Comparison of ENCODE assay signal across 18 cellular contexts in the genomic region with DNA sequence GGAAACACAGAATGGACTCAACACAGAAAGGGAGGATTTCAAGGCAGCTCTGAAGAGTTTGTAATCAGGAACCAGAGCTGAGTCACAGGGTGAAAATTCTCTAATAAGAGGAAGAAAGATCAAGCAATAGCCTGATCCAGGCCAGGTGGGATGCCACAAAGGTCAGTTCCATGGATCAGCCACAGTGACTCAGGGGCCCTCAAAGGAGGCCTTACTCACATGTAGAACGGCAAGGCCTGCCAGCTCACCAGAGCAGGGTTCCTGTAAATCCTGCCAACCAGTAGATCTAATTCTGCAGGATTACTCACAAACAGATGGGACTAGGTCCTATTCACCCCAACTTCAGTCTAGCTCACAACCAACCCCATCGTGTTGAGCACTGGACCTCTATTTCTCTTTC.
DNase-seq lines count a peak whose midpoint lies in the region; ATAC-seq lines count a peak whose summit lies in the region.
"Had no signal": no experiment of that assay in that cellular context is flagged by ENCODE, and none has a peak within 500 bp of the region (broad histone marks: within the 10 kb centered on the region; RNA-seq: fewer than 3 reads in every experiment).

No MANE protein-coding gene starts in this region.

- CTCF ChIA-PET in activated CD4-positive, alpha-beta memory T cell treated with anti-CD3 and anti-CD28 coated beads for 36 hours (lab: Charles Lee) = no interaction called here
- CTCF ChIA-PET in activated CD4-positive, alpha-beta T cell treated with anti-CD3 and anti-CD28 coated beads for 36 hours (lab: Charles Lee) = no interaction called here

- POLR2A ChIA-PET in activated CD4-positive, alpha-beta memory T cell treated with anti-CD3 and anti-CD28 coated beads for 36 hours (lab: Charles Lee) = no interaction called here
- POLR2A ChIA-PET in activated CD4-positive, alpha-beta T cell treated with anti-CD3 and anti-CD28 coated beads for 36 hours (lab: Charles Lee) = no interaction called here

- no peaks in the 10 kb centered on the region for H3K4me1 Mint-ChIP-seq in activated CD4-positive, alpha-beta memory T cell treated with anti-CD3 and anti-CD28 coated beads for 36 hours (ENCODE audit: low read depth)
- H3K4me1 Mint-ChIP-seq in activated CD4-positive, alpha-beta T cell treated with anti-CD3 and anti-CD28 coated beads for 36 hours = no peaks in the 10 kb centered on the region
- H3K4me1 Mint-ChIP-seq: nephron had no signal

- intact Hi-C loops in activated CD4-positive, alpha-beta memory T cell treated with anti-CD3 and anti-CD28 coated beads for 36 hours (cut with micrococcal nuclease) = no loop called here
- intact Hi-C loops in activated CD4-positive, alpha-beta T cell treated with anti-CD3 and anti-CD28 coated beads for 36 hours (cut with DNase I, micrococcal nuclease) = no loop called here

- DNase-seq in AG08396 (ENCODE audit: low spot score) = peak; percentile 45
- DNase-seq in HCEC 1CT = peak; percentile 97
- DNase-seq in T1000 (lab: John Stamatoyannopoulos, UW) = peak; percentile 52
- peak; percentile 56 for DNase-seq in fibroblast of peridontal ligament (ENCODE audit: extremely low read depth)
- no peak for DNase-seq in effector CD8-positive, alpha-beta T cell (lab: John Stamatoyannopoulos, UW)
- DNase-seq in activated CD4-positive, alpha-beta memory T cell treated with anti-CD3 and anti-CD28 coated beads for 36 hours = no peak
- no peak for DNase-seq in medulla oblongata (ENCODE audit: extremely low spot score)
- no peak for DNase-seq in activated CD4-positive, alpha-beta T cell treated with anti-CD3 and anti-CD28 coated beads for 36 hours
- DNase-seq: activated gamma-delta T cell treated with Interleukin-2 at 50 U/mL for 16 hours, body of pancreas, foreskin melanocyte, MM.1S, NCI-H2171, NCI-H774, retina, RPMI8226 had no signal

- H3K27ac Mint-ChIP-seq in activated CD4-positive, alpha-beta memory T cell treated with anti-CD3 and anti-CD28 coated beads for 36 hours = no peak overlapping the region
- no peak overlapping the region for H3K27ac Mint-ChIP-seq in activated CD4-positive, alpha-beta T cell treated with anti-CD3 and anti-CD28 coated beads for 36 hours
- H3K27ac Mint-ChIP-seq: nephron, WTC11 had no signal

- no peaks in the 10 kb centered on the region for H3K27me3 Mint-ChIP-seq in activated CD4-positive, alpha-beta memory T cell treated with anti-CD3 and anti-CD28 coated beads for 36 hours
- H3K27me3 Mint-ChIP-seq in activated CD4-positive, alpha-beta T cell treated with anti-CD3 and anti-CD28 coated beads for 36 hours = peaks cover 3% of the 10 kb centered on the region

- H3K4me3 Mint-ChIP-seq in activated CD4-positive, alpha-beta memory T cell treated with anti-CD3 and anti-CD28 coated beads for 36 hours = no peak overlapping the region
- no peak overlapping the region for H3K4me3 Mint-ChIP-seq in activated CD4-positive, alpha-beta T cell treated with anti-CD3 and anti-CD28 coated beads for 36 hours
- H3K4me3 Mint-ChIP-seq: nephron, WTC11 had no signal

- no peak for ATAC-seq in activated CD4-positive, alpha-beta T cell treated with anti-CD3 and anti-CD28 coated beads for 36 hours
- ATAC-seq: body of pancreas, WTC11 had no signal

- no peaks in the 10 kb centered on the region for H3K36me3 Mint-ChIP-seq in activated CD4-positive, alpha-beta memory T cell treated with anti-CD3 and anti-CD28 coated beads for 36 hours
- H3K36me3 Mint-ChIP-seq in activated CD4-positive, alpha-beta T cell treated with anti-CD3 and anti-CD28 coated beads for 36 hours (ENCODE audit: low read depth) = no peaks in the 10 kb centered on the region
- H3K36me3 Mint-ChIP-seq: WTC11 had no signal

- H3K9me3 Mint-ChIP-seq in activated CD4-positive, alpha-beta memory T cell treated with anti-CD3 and anti-CD28 coated beads for 36 hours = no peaks in the 10 kb centered on the region
- H3K9me3 Mint-ChIP-seq in activated CD4-positive, alpha-beta T cell treated with anti-CD3 and anti-CD28 coated beads for 36 hours (ENCODE audit: low read depth) = no peaks in the 10 kb centered on the region
- H3K9me3 Mint-ChIP-seq: nephron had no signal

Comparison
In these comparisons a context has a peak if more than half of its experiments do, and no peak if none do; other contexts are left out.
1. DNase-seq: peak in AG08396 (single experiment), HCEC 1CT (single experiment), T1000 (single experiment) and fibroblast of peridontal ligament (single experiment); none in effector CD8-positive, alpha-beta T cell (single experiment), activated CD4-positive, alpha-beta memory T cell treated with anti-CD3 and anti-CD28 coated beads for 36 hours (single experiment), medulla oblongata (single experiment) and activated CD4-positive, alpha-beta T cell treated with anti-CD3 and anti-CD28 coated beads for 36 hours (single experiment).